In the genomic region with DNA sequence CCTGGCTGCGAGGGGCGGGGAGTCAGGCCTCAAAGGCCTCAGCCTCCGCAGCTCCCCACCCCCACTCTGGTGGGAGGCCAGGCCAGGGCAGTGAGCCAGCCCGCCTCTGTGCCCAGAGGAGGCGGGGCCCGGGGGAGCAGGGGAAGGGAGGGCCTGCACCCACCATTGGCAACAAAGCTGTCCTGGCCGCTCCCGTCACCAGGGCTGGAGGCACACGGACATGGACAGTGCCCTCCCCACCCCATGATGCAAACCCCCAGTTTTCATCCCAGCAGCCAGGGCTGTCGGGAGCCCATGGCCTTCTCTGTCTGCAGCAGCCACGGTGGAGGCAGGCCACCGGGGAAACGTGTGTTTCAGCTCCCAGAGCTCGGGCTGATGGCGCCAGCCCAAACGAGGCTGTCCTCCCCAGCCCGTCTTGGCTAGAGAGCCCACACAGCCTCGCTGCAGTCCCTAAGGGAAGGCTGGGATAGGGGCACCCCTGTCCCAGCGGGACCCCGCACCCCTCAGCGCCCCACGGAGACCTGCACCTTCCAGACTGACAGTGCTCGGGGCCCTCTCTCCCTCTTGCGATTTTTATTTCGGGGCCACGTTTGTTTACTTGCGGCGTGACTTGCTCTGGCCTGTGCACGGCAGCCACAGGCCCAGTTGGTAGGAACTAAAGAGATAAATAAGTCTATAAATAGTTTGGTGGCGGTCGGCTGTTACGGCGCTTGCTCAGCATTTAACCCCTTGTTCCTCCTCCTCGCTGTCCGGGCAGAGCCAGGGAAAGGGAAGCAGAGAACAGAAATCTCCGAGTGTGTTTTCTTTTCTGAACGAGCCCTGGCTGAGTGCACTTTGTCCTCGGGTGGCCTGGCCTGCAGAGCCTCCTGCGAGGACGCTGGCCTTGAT, we compare ENCODE assay signal across 1 cellular context.
TF ChIP-seq lines count a peak whose summit lies in the region.

No MANE protein-coding gene starts in this region.

TF ChIP-seq in K562, 482 proteins besides CTCF, POLR2A, EP300 and RAD21 (continued from another document and continues in another):
- TF ChIP-seq, protein P1, sequence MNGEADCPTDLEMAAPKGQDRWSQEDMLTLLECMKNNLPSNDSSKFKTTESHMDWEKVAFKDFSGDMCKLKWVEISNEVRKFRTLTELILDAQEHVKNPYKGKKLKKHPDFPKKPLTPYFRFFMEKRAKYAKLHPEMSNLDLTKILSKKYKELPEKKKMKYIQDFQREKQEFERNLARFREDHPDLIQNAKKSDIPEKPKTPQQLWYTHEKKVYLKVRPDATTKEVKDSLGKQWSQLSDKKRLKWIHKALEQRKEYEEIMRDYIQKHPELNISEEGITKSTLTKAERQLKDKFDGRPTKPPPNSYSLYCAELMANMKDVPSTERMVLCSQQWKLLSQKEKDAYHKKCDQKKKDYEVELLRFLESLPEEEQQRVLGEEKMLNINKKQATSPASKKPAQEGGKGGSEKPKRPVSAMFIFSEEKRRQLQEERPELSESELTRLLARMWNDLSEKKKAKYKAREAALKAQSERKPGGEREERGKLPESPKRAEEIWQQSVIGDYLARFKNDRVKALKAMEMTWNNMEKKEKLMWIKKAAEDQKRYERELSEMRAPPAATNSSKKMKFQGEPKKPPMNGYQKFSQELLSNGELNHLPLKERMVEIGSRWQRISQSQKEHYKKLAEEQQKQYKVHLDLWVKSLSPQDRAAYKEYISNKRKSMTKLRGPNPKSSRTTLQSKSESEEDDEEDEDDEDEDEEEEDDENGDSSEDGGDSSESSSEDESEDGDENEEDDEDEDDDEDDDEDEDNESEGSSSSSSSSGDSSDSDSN (IDR thresholded peaks at IDR 0.05; ENCODE audit: borderline replicate concordance in 1 of 2, low read depth in 2 of 2, low read length in 2 of 2) = no peak
- 0 out of 4 replicates have a peak, but pooled peaks of 1 of the 2 experiments have one; percentile 28 for TF ChIP-seq TEAD1 (CRISPR knock-in tag; IDR thresholded peaks at IDR 0.05)
- TF ChIP-seq CSDE1 (IDR thresholded peaks at IDR 0.05) = no peak
- TF ChIP-seq JUND (IDR thresholded peaks at IDR 0.05; ENCODE audit: borderline replicate concordance, low read depth, low read length) = no peak
- TF ChIP-seq JUND (tag; IDR thresholded peaks at IDR 0.05; ENCODE audit: borderline replicate concordance, low read depth, low read length) = no peak
- TF ChIP-seq FOS (IDR thresholded peaks at IDR 0.05; ENCODE audit: extremely low read depth, insufficient read length) = no peak
- no peak for TF ChIP-seq NFXL1 (CRISPR knock-in tag; IDR thresholded peaks at IDR 0.05)
- TF ChIP-seq, protein P2, sequence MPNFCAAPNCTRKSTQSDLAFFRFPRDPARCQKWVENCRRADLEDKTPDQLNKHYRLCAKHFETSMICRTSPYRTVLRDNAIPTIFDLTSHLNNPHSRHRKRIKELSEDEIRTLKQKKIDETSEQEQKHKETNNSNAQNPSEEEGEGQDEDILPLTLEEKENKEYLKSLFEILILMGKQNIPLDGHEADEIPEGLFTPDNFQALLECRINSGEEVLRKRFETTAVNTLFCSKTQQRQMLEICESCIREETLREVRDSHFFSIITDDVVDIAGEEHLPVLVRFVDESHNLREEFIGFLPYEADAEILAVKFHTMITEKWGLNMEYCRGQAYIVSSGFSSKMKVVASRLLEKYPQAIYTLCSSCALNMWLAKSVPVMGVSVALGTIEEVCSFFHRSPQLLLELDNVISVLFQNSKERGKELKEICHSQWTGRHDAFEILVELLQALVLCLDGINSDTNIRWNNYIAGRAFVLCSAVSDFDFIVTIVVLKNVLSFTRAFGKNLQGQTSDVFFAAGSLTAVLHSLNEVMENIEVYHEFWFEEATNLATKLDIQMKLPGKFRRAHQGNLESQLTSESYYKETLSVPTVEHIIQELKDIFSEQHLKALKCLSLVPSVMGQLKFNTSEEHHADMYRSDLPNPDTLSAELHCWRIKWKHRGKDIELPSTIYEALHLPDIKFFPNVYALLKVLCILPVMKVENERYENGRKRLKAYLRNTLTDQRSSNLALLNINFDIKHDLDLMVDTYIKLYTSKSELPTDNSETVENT (CRISPR knock-in tag; IDR thresholded peaks at IDR 0.05) = no peak
- TF ChIP-seq PRPF4 (IDR thresholded peaks at IDR 0.05; ENCODE audit: insufficient read depth, low read depth, low read length, poor library complexity, severe bottlenecking) = no peak
- TF ChIP-seq BHLHE40 (IDR thresholded peaks at IDR 0.05; ENCODE audit: low read length) = peak; percentile 36; the same call in 1 of the 2 replicates
- TF ChIP-seq CHD4 (IDR thresholded peaks at IDR 0.05; ENCODE audit: insufficient read depth, insufficient replicate concordance, low read depth, low read length, poor library complexity, severe bottlenecking) = no peak
- TF ChIP-seq CC2D1A (IDR thresholded peaks at IDR 0.05) = no peak
- TF ChIP-seq KDM4B (IDR thresholded peaks at IDR 0.05; ENCODE audit: borderline replicate concordance in 2 of 2, low read depth in 1 of 2) = no peak
- no peak for TF ChIP-seq PPARD (CRISPR knock-in tag; IDR thresholded peaks at IDR 0.05)
- TF ChIP-seq, protein P3, sequence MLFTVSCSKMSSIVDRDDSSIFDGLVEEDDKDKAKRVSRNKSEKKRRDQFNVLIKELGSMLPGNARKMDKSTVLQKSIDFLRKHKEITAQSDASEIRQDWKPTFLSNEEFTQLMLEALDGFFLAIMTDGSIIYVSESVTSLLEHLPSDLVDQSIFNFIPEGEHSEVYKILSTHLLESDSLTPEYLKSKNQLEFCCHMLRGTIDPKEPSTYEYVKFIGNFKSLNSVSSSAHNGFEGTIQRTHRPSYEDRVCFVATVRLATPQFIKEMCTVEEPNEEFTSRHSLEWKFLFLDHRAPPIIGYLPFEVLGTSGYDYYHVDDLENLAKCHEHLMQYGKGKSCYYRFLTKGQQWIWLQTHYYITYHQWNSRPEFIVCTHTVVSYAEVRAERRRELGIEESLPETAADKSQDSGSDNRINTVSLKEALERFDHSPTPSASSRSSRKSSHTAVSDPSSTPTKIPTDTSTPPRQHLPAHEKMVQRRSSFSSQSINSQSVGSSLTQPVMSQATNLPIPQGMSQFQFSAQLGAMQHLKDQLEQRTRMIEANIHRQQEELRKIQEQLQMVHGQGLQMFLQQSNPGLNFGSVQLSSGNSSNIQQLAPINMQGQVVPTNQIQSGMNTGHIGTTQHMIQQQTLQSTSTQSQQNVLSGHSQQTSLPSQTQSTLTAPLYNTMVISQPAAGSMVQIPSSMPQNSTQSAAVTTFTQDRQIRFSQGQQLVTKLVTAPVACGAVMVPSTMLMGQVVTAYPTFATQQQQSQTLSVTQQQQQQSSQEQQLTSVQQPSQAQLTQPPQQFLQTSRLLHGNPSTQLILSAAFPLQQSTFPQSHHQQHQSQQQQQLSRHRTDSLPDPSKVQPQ (CRISPR knock-in tag; IDR thresholded peaks at IDR 0.05; ENCODE audit: borderline replicate concordance) = no peak
- no peak for TF ChIP-seq SMAD1 (IDR thresholded peaks at IDR 0.05; ENCODE audit: low read depth, low read length, partially characterized antibody)
- no peak for TF ChIP-seq ZNF347 (CRISPR knock-in tag; IDR thresholded peaks at IDR 0.05; ENCODE audit: low read depth)
- no peak for TF ChIP-seq MXI1 (IDR thresholded peaks at IDR 0.05; ENCODE audit: low read depth, low read length)
- no peak for TF ChIP-seq KLF1 (tag; IDR thresholded peaks at IDR 0.05)
- TF ChIP-seq ETV5 (CRISPR knock-in tag; IDR thresholded peaks at IDR 0.05; ENCODE audit: low read depth) = no peak
- TF ChIP-seq ZNF717 (CRISPR knock-in tag; IDR thresholded peaks at IDR 0.05) = no peak
- TF ChIP-seq, protein P4, sequence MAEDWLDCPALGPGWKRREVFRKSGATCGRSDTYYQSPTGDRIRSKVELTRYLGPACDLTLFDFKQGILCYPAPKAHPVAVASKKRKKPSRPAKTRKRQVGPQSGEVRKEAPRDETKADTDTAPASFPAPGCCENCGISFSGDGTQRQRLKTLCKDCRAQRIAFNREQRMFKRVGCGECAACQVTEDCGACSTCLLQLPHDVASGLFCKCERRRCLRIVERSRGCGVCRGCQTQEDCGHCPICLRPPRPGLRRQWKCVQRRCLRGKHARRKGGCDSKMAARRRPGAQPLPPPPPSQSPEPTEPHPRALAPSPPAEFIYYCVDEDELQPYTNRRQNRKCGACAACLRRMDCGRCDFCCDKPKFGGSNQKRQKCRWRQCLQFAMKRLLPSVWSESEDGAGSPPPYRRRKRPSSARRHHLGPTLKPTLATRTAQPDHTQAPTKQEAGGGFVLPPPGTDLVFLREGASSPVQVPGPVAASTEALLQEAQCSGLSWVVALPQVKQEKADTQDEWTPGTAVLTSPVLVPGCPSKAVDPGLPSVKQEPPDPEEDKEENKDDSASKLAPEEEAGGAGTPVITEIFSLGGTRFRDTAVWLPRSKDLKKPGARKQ (CRISPR knock-in tag; IDR thresholded peaks at IDR 0.05) = no peak
- TF ChIP-seq RBM15 (IDR thresholded peaks at IDR 0.05; ENCODE audit: insufficient read depth, low read length) = no peak
- TF ChIP-seq PTTG1 (tag; IDR thresholded peaks at IDR 0.05; ENCODE audit: low read depth) = no peak
- TF ChIP-seq, protein P5, sequence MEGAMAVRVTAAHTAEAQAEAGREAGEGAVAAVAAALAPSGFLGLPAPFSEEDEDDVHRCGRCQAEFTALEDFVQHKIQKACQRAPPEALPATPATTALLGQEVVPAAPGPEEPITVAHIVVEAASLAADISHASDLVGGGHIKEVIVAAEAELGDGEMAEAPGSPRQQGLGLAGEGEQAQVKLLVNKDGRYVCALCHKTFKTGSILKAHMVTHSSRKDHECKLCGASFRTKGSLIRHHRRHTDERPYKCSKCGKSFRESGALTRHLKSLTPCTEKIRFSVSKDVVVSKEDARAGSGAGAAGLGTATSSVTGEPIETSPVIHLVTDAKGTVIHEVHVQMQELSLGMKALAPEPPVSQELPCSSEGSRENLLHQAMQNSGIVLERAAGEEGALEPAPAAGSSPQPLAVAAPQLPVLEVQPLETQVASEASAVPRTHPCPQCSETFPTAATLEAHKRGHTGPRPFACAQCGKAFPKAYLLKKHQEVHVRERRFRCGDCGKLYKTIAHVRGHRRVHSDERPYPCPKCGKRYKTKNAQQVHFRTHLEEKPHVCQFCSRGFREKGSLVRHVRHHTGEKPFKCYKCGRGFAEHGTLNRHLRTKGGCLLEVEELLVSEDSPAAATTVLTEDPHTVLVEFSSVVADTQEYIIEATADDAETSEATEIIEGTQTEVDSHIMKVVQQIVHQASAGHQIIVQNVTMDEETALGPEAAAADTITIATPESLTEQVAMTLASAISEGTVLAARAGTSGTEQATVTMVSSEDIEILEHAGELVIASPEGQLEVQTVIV (CRISPR knock-in tag; IDR thresholded peaks at IDR 0.05; ENCODE audit: borderline replicate concordance) = no peak
- no peak for TF ChIP-seq ZNF23 (CRISPR knock-in tag; IDR thresholded peaks at IDR 0.05)
- no peak for TF ChIP-seq CBFB (CRISPR knock-in tag; IDR thresholded peaks at IDR 0.05)
- TF ChIP-seq, protein P6, sequence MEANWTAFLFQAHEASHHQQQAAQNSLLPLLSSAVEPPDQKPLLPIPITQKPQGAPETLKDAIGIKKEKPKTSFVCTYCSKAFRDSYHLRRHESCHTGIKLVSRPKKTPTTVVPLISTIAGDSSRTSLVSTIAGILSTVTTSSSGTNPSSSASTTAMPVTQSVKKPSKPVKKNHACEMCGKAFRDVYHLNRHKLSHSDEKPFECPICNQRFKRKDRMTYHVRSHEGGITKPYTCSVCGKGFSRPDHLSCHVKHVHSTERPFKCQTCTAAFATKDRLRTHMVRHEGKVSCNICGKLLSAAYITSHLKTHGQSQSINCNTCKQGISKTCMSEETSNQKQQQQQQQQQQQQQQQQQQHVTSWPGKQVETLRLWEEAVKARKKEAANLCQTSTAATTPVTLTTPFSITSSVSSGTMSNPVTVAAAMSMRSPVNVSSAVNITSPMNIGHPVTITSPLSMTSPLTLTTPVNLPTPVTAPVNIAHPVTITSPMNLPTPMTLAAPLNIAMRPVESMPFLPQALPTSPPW (CRISPR knock-in tag; IDR thresholded peaks at IDR 0.05) = peak; percentile 41; the same call in 1 of the 2 replicates
- no peak for TF ChIP-seq PHB (CRISPR knock-in tag; IDR thresholded peaks at IDR 0.05)
- TF ChIP-seq FOXA3 (CRISPR knock-in tag; conservative IDR thresholded peaks at IDR 0.05 in 1 of 2, IDR thresholded peaks at IDR 0.05 in 1 of 2) = peak in 1 of 2 experiments; percentile 69; a peak in 2 of 4 replicates
- TF ChIP-seq MEF2D (tag; conservative IDR thresholded peaks at IDR 0.05; ENCODE audit: low read depth) = peak; percentile 91
- no peak for TF ChIP-seq ZNF707 (CRISPR knock-in tag; conservative IDR thresholded peaks at IDR 0.05)
- no peak for TF ChIP-seq JUN (IDR thresholded peaks at IDR 0.05; ENCODE audit: borderline replicate concordance, low read depth, low read length)
- TF ChIP-seq JUN (CRISPR knock-in tag; IDR thresholded peaks at IDR 0.05; ENCODE audit: borderline replicate concordance) = no peak
- TF ChIP-seq, protein P7, sequence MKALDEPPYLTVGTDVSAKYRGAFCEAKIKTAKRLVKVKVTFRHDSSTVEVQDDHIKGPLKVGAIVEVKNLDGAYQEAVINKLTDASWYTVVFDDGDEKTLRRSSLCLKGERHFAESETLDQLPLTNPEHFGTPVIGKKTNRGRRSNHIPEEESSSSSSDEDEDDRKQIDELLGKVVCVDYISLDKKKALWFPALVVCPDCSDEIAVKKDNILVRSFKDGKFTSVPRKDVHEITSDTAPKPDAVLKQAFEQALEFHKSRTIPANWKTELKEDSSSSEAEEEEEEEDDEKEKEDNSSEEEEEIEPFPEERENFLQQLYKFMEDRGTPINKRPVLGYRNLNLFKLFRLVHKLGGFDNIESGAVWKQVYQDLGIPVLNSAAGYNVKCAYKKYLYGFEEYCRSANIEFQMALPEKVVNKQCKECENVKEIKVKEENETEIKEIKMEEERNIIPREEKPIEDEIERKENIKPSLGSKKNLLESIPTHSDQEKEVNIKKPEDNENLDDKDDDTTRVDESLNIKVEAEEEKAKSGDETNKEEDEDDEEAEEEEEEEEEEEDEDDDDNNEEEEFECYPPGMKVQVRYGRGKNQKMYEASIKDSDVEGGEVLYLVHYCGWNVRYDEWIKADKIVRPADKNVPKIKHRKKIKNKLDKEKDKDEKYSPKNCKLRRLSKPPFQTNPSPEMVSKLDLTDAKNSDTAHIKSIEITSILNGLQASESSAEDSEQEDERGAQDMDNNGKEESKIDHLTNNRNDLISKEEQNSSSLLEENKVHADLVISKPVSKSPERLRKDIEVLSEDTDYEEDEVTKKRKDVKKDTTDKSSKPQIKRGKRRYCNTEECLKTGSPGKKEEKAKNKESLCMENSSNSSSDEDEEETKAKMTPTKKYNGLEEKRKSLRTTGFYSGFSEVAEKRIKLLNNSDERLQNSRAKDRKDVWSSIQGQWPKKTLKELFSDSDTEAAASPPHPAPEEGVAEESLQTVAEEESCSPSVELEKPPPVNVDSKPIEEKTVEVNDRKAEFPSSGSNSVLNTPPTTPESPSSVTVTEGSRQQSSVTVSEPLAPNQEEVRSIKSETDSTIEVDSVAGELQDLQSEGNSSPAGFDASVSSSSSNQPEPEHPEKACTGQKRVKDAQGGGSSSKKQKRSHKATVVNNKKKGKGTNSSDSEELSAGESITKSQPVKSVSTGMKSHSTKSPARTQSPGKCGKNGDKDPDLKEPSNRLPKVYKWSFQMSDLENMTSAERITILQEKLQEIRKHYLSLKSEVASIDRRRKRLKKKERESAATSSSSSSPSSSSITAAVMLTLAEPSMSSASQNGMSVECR (CRISPR knock-in tag; IDR thresholded peaks at IDR 0.05) = no peak
- no peak for TF ChIP-seq RHOXF2B (CRISPR knock-in tag; conservative IDR thresholded peaks at IDR 0.05)
- no peak for TF ChIP-seq SIX5 (IDR thresholded peaks at IDR 0.05; ENCODE audit: borderline replicate concordance in 1 of 2, insufficient read depth in 1 of 2, low read depth in 1 of 2, low read length in 2 of 2)
- TF ChIP-seq ETS2 (tag; IDR thresholded peaks at IDR 0.05; ENCODE audit: borderline replicate concordance, poor library complexity, severe bottlenecking) = no peak
- TF ChIP-seq HMGN3 (IDR thresholded peaks at IDR 0.05; ENCODE audit: borderline replicate concordance, extremely low read depth, insufficient read length, low read depth, low read length) = no peak
- TF ChIP-seq RAD51 (IDR thresholded peaks at IDR 0.05; ENCODE audit: borderline replicate concordance, low read depth) = no peak
- TF ChIP-seq GABPA (tag; conservative IDR thresholded peaks at IDR 0.05; ENCODE audit: low read depth) = no peak
